9 cellular contexts compared by ENCODE assay signal in genomic region chr3:151890721-151891141, GRCh38. TPM values are rescaled to one million over a fixed set of nuclear protein-coding genes. Genes with fewer than 3 reads are reported as not detected.
A peak's percentile ranks its signal among the peaks of the same experiment; 100 is the strongest.
DNase-seq lines count a peak whose midpoint lies in the region; ATAC-seq and TF ChIP-seq lines count a peak whose summit lies in the region.
"Had no signal": no experiment of that assay in that cellular context is flagged by ENCODE, and none has a peak within 500 bp of the region (broad histone marks: within the 10 kb centered on the region; RNA-seq: fewer than 3 reads in every experiment).

No MANE protein-coding gene starts in this region.

- H3K4me2 ChIP-seq in KMS-11, result peak overlapping the region; percentile 52; the same call in 1 of the 2 replicates

- peaks cover 27% of the 10 kb centered on the region for H3K4me1 ChIP-seq in KMS-11 (ENCODE audit: low read depth, poor library complexity, severe bottlenecking)
- no peaks in the 10 kb centered on the region for H3K4me1 ChIP-seq in thyroid gland
- no peaks in the 10 kb centered on the region for H3K4me1 ChIP-seq in left ventricle myocardium inferior

- no peak overlapping the region for H3K4me3 Mint-ChIP-seq in CD14-positive monocyte
- H3K4me3 Mint-ChIP-seq: activated naive CD4-positive, alpha-beta T cell treated with anti-CD3 and anti-CD28 coated beads, Interleukin-2, amount 10 ng/mL, durations not matched to agents 7 days and 5 days had no signal

- no peak overlapping the region for H3K4me3 ChIP-seq in KMS-11 (IDR thresholded peaks at IDR 0.05; ENCODE audit: insufficient read depth, low read depth, low read length)
- H3K4me3 ChIP-seq in thyroid gland (replicated peaks in 1 of 3), result no peak overlapping the region
- no peak overlapping the region for H3K4me3 ChIP-seq in left ventricle myocardium inferior

- H3K27ac ChIP-seq in KMS-11, result peak overlapping the region; percentile 66
- no peak overlapping the region for H3K27ac ChIP-seq in thyroid gland
- no peak overlapping the region for H3K27ac ChIP-seq in left ventricle myocardium inferior (replicated peaks)

- H3K36me3 ChIP-seq in KMS-11 (ENCODE audit: insufficient read depth) (no peaks in the 10 kb centered on the region), thyroid gland (no peaks in the 10 kb centered on the region), left ventricle myocardium inferior (no peaks in the 10 kb centered on the region)

- no peaks in the 10 kb centered on the region for H3K9me3 ChIP-seq in thyroid gland
- no peaks in the 10 kb centered on the region for H3K9me3 ChIP-seq in left ventricle myocardium inferior (replicated peaks)

- peak overlapping the region; percentile 14; the same call in 1 of the 2 replicates for H2AFZ ChIP-seq in KMS-11 (ENCODE audit: low read depth)

- ATAC-seq in GM21381 (IDR thresholded peaks at IDR 0.05; ENCODE audit: unreplicated experiment), result peak; percentile 70

- DNase-seq in CD14-positive monocyte (ENCODE audit: low spot score) (no peak), SIG-M5 (lab: John Stamatoyannopoulos, UW) (peak; percentile 41), GOT3 (lab: John Stamatoyannopoulos, UW) (no peak), SK-N-DZ (ENCODE audit: low spot score) (no peak), thyroid gland (no peak), left ventricle myocardium inferior (no peak)
- DNase-seq: activated naive CD4-positive, alpha-beta T cell treated with anti-CD3 and anti-CD28 coated beads, Interleukin-2, amount 10 ng/mL, durations not matched to agents 7 days and 5 days had no signal

- H3K36me3 Mint-ChIP-seq in CD14-positive monocyte, result no peaks in the 10 kb centered on the region
- H3K36me3 Mint-ChIP-seq: activated naive CD4-positive, alpha-beta T cell treated with anti-CD3 and anti-CD28 coated beads, Interleukin-2, amount 10 ng/mL, durations not matched to agents 7 days and 5 days had no signal

- H3K4me1 Mint-ChIP-seq in CD14-positive monocyte, result peaks cover 36% of the 10 kb centered on the region

- TF ChIP-seq POLR2A in thyroid gland (IDR thresholded peaks at IDR 0.05), result no peak

- H3K9me3 Mint-ChIP-seq in CD14-positive monocyte, result peaks cover 0 to 3% (median 3%) of the 10 kb centered on the region in 7 donors
- H3K9me3 Mint-ChIP-seq: activated naive CD4-positive, alpha-beta T cell treated with anti-CD3 and anti-CD28 coated beads, Interleukin-2, amount 10 ng/mL, durations not matched to agents 7 days and 5 days had no signal

- WGBS in thyroid gland, 2 donors, result 71% methylated on average over 4 of the region's 4 CpGs

- H3K27ac Mint-ChIP-seq in CD14-positive monocyte, result peak overlapping the region; percentile 47 to 85 (median 75)
- H3K27ac Mint-ChIP-seq: activated naive CD4-positive, alpha-beta T cell treated with anti-CD3 and anti-CD28 coated beads, Interleukin-2, amount 10 ng/mL, durations not matched to agents 7 days and 5 days had no signal

- no peaks in the 10 kb centered on the region for H3K79me2 ChIP-seq in KMS-11 (ENCODE audit: insufficient read depth, low read depth)

- H3K27me3 Mint-ChIP-seq in CD14-positive monocyte (ENCODE audit: low read depth in 3 of 3), result peaks cover 0 to 1% (median 0%) of the 10 kb centered on the region in 3 donors

- no peak for TF ChIP-seq CTCF in CD14-positive monocyte (IDR thresholded peaks at IDR 0.05)
- TF ChIP-seq CTCF in KMS-11 (conservative IDR thresholded peaks at IDR 0.05; ENCODE audit: low read depth, low read length), result no peak
- TF ChIP-seq CTCF in thyroid gland (IDR thresholded peaks at IDR 0.05), result no peak
- TF ChIP-seq CTCF in left ventricle myocardium inferior (IDR thresholded peaks at IDR 0.05; ENCODE audit: borderline replicate concordance), result no peak

- no peak overlapping the region for H3K9ac ChIP-seq in KMS-11

- H4K20me1 ChIP-seq in KMS-11 (ENCODE audit: insufficient read depth), result no peaks in the 10 kb centered on the region

- intact Hi-C loops in CD14-positive monocyte (cut with micrococcal nuclease) (no loop called here), thyroid gland (cut with DNase I) (no loop called here), left ventricle myocardium inferior (cut with micrococcal nuclease) (no loop called here)

- H3K27me3 ChIP-seq in KMS-11 (ENCODE audit: insufficient read depth, low read depth) (no peaks in the 10 kb centered on the region), thyroid gland (no peaks in the 10 kb centered on the region), left ventricle myocardium inferior (ENCODE audit: low read depth) (no peaks in the 10 kb centered on the region)

RNA-seq across cellular contexts. Expression of gene SUCNR1, which starts 17.3 kb away (rescaled TPM):
- under 1 TPM; 0.20 to 0.28 TPM for polyA plus RNA-seq in CD14-positive monocyte
- not detected in 2 replicates for polyA plus RNA-seq in SK-N-DZ (2014; cell fraction: cytosol; rRNA removed)
- polyA plus RNA-seq in SK-N-DZ (2014; cell fraction: nucleus; rRNA removed), result not detected in 2 replicates
- 10 to 100 TPM in 2 of 4 donors, 1 to 10 TPM in 2; 9.0 to 12.4 (median 10.4) TPM for total RNA-seq in thyroid gland
- total RNA-seq in left ventricle myocardium inferior, result 0.30 TPM
